8 cellular contexts compared by ENCODE assay signal in genomic region chr11:58629857-58630256, GRCh38. TPM values are rescaled to one million over a fixed set of nuclear protein-coding genes. Genes with fewer than 3 reads are reported as not detected.
DNase-seq lines count a peak whose midpoint lies in the region; ATAC-seq and TF ChIP-seq lines count a peak whose summit lies in the region.

No MANE protein-coding gene starts in this region.

- no peak overlapping the region for H3K4me3 Mint-ChIP-seq in activated CD4-positive, alpha-beta T cell treated with anti-CD3 and anti-CD28 coated beads, Interleukin-2, amount 10 ng/mL, durations not matched to agents 7 days and 5 days
- no peak overlapping the region for H3K4me3 Mint-ChIP-seq in osteocyte (ENCODE audit: unreplicated experiment)

- no peaks in the 10 kb centered on the region for H3K9me3 Mint-ChIP-seq in activated CD4-positive, alpha-beta T cell treated with anti-CD3 and anti-CD28 coated beads, Interleukin-2, amount 10 ng/mL, durations not matched to agents 7 days and 5 days
- H3K9me3 Mint-ChIP-seq in osteocyte (ENCODE audit: unreplicated experiment) = no peaks in the 10 kb centered on the region

- H3K27me3 Mint-ChIP-seq in activated CD4-positive, alpha-beta T cell treated with anti-CD3 and anti-CD28 coated beads, Interleukin-2, amount 10 ng/mL, durations not matched to agents 7 days and 5 days = no peaks in the 10 kb centered on the region
- no peaks in the 10 kb centered on the region for H3K27me3 Mint-ChIP-seq in osteocyte (ENCODE audit: unreplicated experiment)

- ATAC-seq in HG02678 (IDR thresholded peaks at IDR 0.05; ENCODE audit: unreplicated experiment) = peak; percentile 52

- H3K27ac Mint-ChIP-seq in activated CD4-positive, alpha-beta T cell treated with anti-CD3 and anti-CD28 coated beads, Interleukin-2, amount 10 ng/mL, durations not matched to agents 7 days and 5 days = no peak overlapping the region
- H3K27ac Mint-ChIP-seq in osteocyte (ENCODE audit: unreplicated experiment) = no peak overlapping the region

- POLR2A ChIA-PET in activated CD4-positive, alpha-beta T cell treated with anti-CD3 and anti-CD28 coated beads, Interleukin-2, amount 10 ng/mL, durations not matched to agents 7 days and 5 days (lab: Charles Lee) = no interaction called here

- peak; percentile 18 for DNase-seq in activated CD4-positive, alpha-beta T cell treated with anti-CD3 and anti-CD28 coated beads, Interleukin-2, amount 10 ng/mL, durations not matched to agents 7 days and 5 days
- DNase-seq in activated CD4-positive, alpha-beta T cell treated with anti-CD3 and anti-CD28 coated beads, Interleukin-2, amount 50 U/mL, for 4 hours = no peak
- DNase-seq in RPMI7951 (ENCODE audit: low read depth) (peak; percentile 59), fibroblast of gingiva (ENCODE audit: low read depth) (peak; percentile 65), osteocyte (ENCODE audit: extremely low spot score, unreplicated experiment) (no peak), cerebellum (ENCODE audit: low spot score) (no peak), UCSD-AML1 (lab: John Stamatoyannopoulos, UW; ENCODE audit: unreplicated experiment) (no peak)

- CTCF ChIA-PET in activated CD4-positive, alpha-beta T cell treated with anti-CD3 and anti-CD28 coated beads, Interleukin-2, amount 10 ng/mL, durations not matched to agents 7 days and 5 days (lab: Charles Lee) = interaction anchor here (0.6 to 3.2 kb wide), 11 partner anchors 8 to 926 kb away, joined by 3 to 13 read pairs (median 4); no protein-coding TSS in a partner anchor

- TF ChIP-seq CTCF in osteocyte (IDR thresholded peaks at IDR 0.05) = peak; percentile 52

- H3K4me1 Mint-ChIP-seq in activated CD4-positive, alpha-beta T cell treated with anti-CD3 and anti-CD28 coated beads, Interleukin-2, amount 10 ng/mL, durations not matched to agents 7 days and 5 days = no peaks in the 10 kb centered on the region
- H3K4me1 Mint-ChIP-seq in osteocyte (ENCODE audit: unreplicated experiment) = peaks cover 16% of the 10 kb centered on the region

- peaks cover 10% of the 10 kb centered on the region for H3K36me3 Mint-ChIP-seq in activated CD4-positive, alpha-beta T cell treated with anti-CD3 and anti-CD28 coated beads, Interleukin-2, amount 10 ng/mL, durations not matched to agents 7 days and 5 days (ENCODE audit: low read depth)
- peaks cover 11% of the 10 kb centered on the region for H3K36me3 Mint-ChIP-seq in osteocyte (ENCODE audit: unreplicated experiment)

RNA-seq across cellular contexts. Expression of gene CNTF, which starts 7.4 kb away (rescaled TPM):
- 1 to 10 TPM; 2.9 to 3.7 TPM for total RNA-seq in activated CD4-positive, alpha-beta T cell treated with anti-CD3 and anti-CD28 coated beads, Interleukin-2, amount 10 ng/mL, durations not matched to agents 7 days and 5 days
- 1.8 and 3.0 TPM in 2 replicates for total RNA-seq in RPMI7951 (2014; rRNA removed; shearing (Covaris generic))
- total RNA-seq in osteocyte = 1.1 and 1.6 TPM in 2 replicates
- 3.7 TPM for total RNA-seq in cerebellum

RNA-seq across cellular contexts. Expression of gene ZFP91, which starts 51.0 kb away (rescaled TPM):
- 10 to 100 TPM; 48.8 to 60.9 TPM for total RNA-seq in activated CD4-positive, alpha-beta T cell treated with anti-CD3 and anti-CD28 coated beads, Interleukin-2, amount 10 ng/mL, durations not matched to agents 7 days and 5 days
- 64.2 and 77.3 TPM in 2 replicates for total RNA-seq in RPMI7951 (2014; rRNA removed; shearing (Covaris generic))
- total RNA-seq in osteocyte (55.4 and 56.7 TPM in 2 replicates), cerebellum (43.4 TPM)

RNA-seq across cellular contexts. Expression of gene LPXN, which starts 54.2 kb away (rescaled TPM):
- 100 to 1,000 TPM; 148 to 208 TPM for total RNA-seq in activated CD4-positive, alpha-beta T cell treated with anti-CD3 and anti-CD28 coated beads, Interleukin-2, amount 10 ng/mL, durations not matched to agents 7 days and 5 days
- total RNA-seq in RPMI7951 (2014; rRNA removed; shearing (Covaris generic)) = 147 and 149 TPM in 2 replicates
- total RNA-seq in osteocyte = 6.2 and 7.3 TPM in 2 replicates
- 4.5 TPM for total RNA-seq in cerebellum

Comparison
In these comparisons a context has a peak if more than half of its experiments do, and no peak if none do; other contexts are left out.
1. DNase-seq: peak in activated CD4-positive, alpha-beta T cell treated with anti-CD3 and anti-CD28 coated beads, Interleukin-2, amount 10 ng/mL, durations not matched to agents 7 days and 5 days (single experiment), RPMI7951 (single experiment) and fibroblast of gingiva (single experiment); none in activated CD4-positive, alpha-beta T cell treated with anti-CD3 and anti-CD28 coated beads, Interleukin-2, amount 50 U/mL, for 4 hours (0 of 2), osteocyte (single experiment), cerebellum (single experiment) and UCSD-AML1 (single experiment).
2. RNA of gene LPXN, which starts 54.2 kb away (total RNA-seq): 148 to 208 TPM in activated CD4-positive, alpha-beta T cell treated with anti-CD3 and anti-CD28 coated beads, Interleukin-2, amount 10 ng/mL, durations not matched to agents 7 days and 5 days and 147 to 149 TPM in RPMI7951; 6.2 to 7.3 TPM in osteocyte and 4.5 TPM in cerebellum (single experiment); every median in the first group is over 10 times any median in the second.